ENCODE assay signal across 17 cellular contexts in genomic region chr16:6828690-6829089, GRCh38.
"Had no signal": no experiment of that assay in that cellular context is flagged by ENCODE, and none has a peak within 500 bp of the region (broad histone marks: within the 10 kb centered on the region; RNA-seq: fewer than 3 reads in every experiment).

No MANE protein-coding gene starts in this region.

- H3K27ac ChIP-seq: coronary artery, dorsolateral prefrontal cortex, esophagus muscularis mucosa, foreskin keratinocyte, gastroesophageal sphincter, heart right ventricle, left lung, lower lobe of right lung had no signal

- H3K27me3 ChIP-seq: dorsolateral prefrontal cortex, esophagus muscularis mucosa, foreskin keratinocyte, gastroesophageal sphincter, heart right ventricle, left lung had no signal

- ATAC-seq: foreskin keratinocyte; gastroesophageal sphincter; heart right ventricle; left cardiac atrium; left lung; left ventricle myocardium superior; lower lobe of right lung; naive thymus-derived CD4-positive, alpha-beta T cell had no signal

- H3K36me3 Mint-ChIP-seq: naive thymus-derived CD4-positive, alpha-beta T cell had no signal

- H3K4me1 ChIP-seq: esophagus muscularis mucosa, foreskin keratinocyte, gastroesophageal sphincter, heart right ventricle, left lung, lower lobe of right lung had no signal

- H3K4me3 Mint-ChIP-seq: naive thymus-derived CD4-positive, alpha-beta T cell had no signal

- H3K27me3 Mint-ChIP-seq: naive thymus-derived CD4-positive, alpha-beta T cell had no signal

- DNase-seq: dermis blood vessel endothelial cell; dorsolateral prefrontal cortex; effector CD4-positive, alpha-beta T cell; effector memory CD4-positive, alpha-beta T cell; foreskin keratinocyte; heart right ventricle; hippocampal formation; left cardiac atrium; left lung; left ventricle myocardium superior; lower lobe of right lung; mesenchymal stem cell; midbrain; naive thymus-derived CD4-positive, alpha-beta T cell had no signal

- H3K27ac Mint-ChIP-seq: naive thymus-derived CD4-positive, alpha-beta T cell had no signal

- H3K36me3 ChIP-seq: esophagus muscularis mucosa, gastroesophageal sphincter, heart right ventricle, left lung, lower lobe of right lung had no signal

- H3K4me3 ChIP-seq: coronary artery, dorsolateral prefrontal cortex, esophagus muscularis mucosa, gastroesophageal sphincter, heart right ventricle, left lung, lower lobe of right lung had no signal

- H3K4me1 Mint-ChIP-seq: naive thymus-derived CD4-positive, alpha-beta T cell had no signal
